In the genomic region with DNA sequence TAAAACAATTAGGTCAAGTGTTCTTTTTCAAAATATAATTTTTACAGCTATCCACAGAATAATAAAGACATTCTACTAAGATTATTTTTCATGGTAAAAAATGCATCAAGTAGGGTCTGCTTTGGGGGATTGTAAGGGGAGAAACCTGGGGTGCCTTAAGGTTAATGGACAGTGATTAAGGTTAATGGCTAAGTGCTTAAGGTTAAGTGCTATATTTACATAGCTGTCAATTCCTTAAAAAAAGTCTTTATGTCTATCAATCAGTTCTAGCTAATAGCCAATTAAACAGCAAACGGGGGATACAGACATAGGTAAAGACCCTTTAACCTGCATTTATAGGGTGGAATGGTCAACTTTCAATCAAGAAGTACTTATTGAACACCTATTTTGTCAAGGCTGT, we compare ENCODE assay signal across 5 cellular contexts.
"Had no signal": no experiment of that assay in that cellular context is flagged by ENCODE, and none has a peak within 500 bp of the region (broad histone marks: within the 10 kb centered on the region; RNA-seq: fewer than 3 reads in every experiment).

No MANE protein-coding gene starts in this region.

- H3K27ac Mint-ChIP-seq: H9 had no signal

- H3K4me3 Mint-ChIP-seq: H9 had no signal

- H3K9me3 Mint-ChIP-seq: H9 had no signal

- DNase-seq: GOT3, H9, HCEC 1CT, IMR-90 had no signal

- H3K4me3 ChIP-seq: K562 had no signal

- ATAC-seq: K562 had no signal
